Comparison of ENCODE assay signal across 18 cellular contexts in the genomic region with DNA sequence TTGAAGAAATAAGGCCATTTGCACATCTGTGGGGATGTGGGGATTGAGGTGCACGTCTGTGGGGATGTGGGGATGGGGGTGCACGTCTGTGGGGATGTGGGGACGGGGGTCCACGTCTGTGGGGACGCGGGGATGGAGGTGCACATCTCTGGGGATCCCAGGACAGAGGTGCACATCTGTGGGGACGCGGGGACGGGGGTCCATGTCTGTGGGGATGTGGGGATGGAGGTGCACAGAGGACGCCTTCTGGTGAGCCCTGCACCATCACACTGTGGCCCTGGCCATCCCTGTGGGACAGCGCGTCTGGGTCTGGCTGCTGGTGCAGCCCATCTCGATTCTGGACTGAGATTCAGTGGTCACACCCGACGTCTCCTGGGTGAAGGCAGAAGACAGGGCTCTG.
DNase-seq lines count a peak whose midpoint lies in the region; ATAC-seq, FAIRE-seq and TF ChIP-seq lines count a peak whose summit lies in the region.
"Had no signal": no experiment of that assay in that cellular context is flagged by ENCODE, and none has a peak within 500 bp of the region (broad histone marks: within the 10 kb centered on the region; RNA-seq: fewer than 3 reads in every experiment).

No MANE protein-coding gene starts in this region.

- no peaks in the 10 kb centered on the region for H3K27me3 ChIP-seq in liver (ENCODE audit: control insufficient read depth in 4 of 4, insufficient read depth in 4 of 4, low read length in 3 of 4)
- peaks cover 3 to 4% of the 10 kb centered on the region in 2 experiments; a peak in 4 of 5 replicates for H3K27me3 ChIP-seq in HepG2 (ENCODE audit: control insufficient read depth in 1 of 2, insufficient read depth in 2 of 2, low read length in 2 of 2)

- H3K36me3 Mint-ChIP-seq in chondrocyte (ENCODE audit: low read depth) = no peaks in the 10 kb centered on the region

- no TSS peak for BruUV-seq in HepG2 (replicated peaks; lab: Mats Ljungman, UMichigan)

- H3K27ac Mint-ChIP-seq in chondrocyte (ENCODE audit: unreplicated experiment) = no peak overlapping the region

- no peaks in the 10 kb centered on the region for H3K9me3 Mint-ChIP-seq in chondrocyte (ENCODE audit: low read depth)
- H3K9me3 Mint-ChIP-seq: H9 had no signal

- TF ChIP-seq RAD21 in liver (IDR thresholded peaks at IDR 0.05) (no peak), HepG2 (CRISPR knock-in tag; IDR thresholded peaks at IDR 0.05) (no peak)

- no peak overlapping the region for H3K4me3 ChIP-seq in liver (ENCODE audit: low read depth in 1 of 3, low read length in 3 of 3)
- no peak overlapping the region for H3K4me3 ChIP-seq in HepG2 (replicated peaks in 1 of 3; ENCODE audit: insufficient read depth in 1 of 3, low read depth in 2 of 3, low read length in 3 of 3)

- H3K36me3 ChIP-seq in liver (ENCODE audit: control insufficient read depth in 4 of 4, insufficient read depth in 3 of 4, low read depth in 1 of 4, low read length in 3 of 4) = no peaks in the 10 kb centered on the region
- no peaks in the 10 kb centered on the region for H3K36me3 ChIP-seq in HepG2 (replicated peaks in 1 of 2; ENCODE audit: control insufficient read depth in 1 of 2, insufficient read depth in 2 of 2, low read length in 2 of 2)

- H2AFZ ChIP-seq in HepG2 (ENCODE audit: low read length) = no peak overlapping the region

- DNase-seq in HepG2 (ENCODE audit: low spot score) (no peak), chondrocyte (ENCODE audit: low spot score) (peak; percentile 60), omental fat pad (ENCODE audit: low spot score) (peak; percentile 3), NCI-H526 (lab: John Stamatoyannopoulos, UW) (no peak), MV-4-11 (lab: John Stamatoyannopoulos, UW) (no peak)
- DNase-seq: ACHN, DMS153, EL, H9, Karpas-422, MM.1S, NCI-H1105 treated with DMSO at 0.1 percent for 48 hours, NCI-H2029, NCI-H2171 treated with DMSO at 0.1 percent for 48 hours, SHP77 treated with DMSO at 0.1 percent for 48 hours had no signal

- no peaks in the 10 kb centered on the region for H3K79me2 ChIP-seq in HepG2 (ENCODE audit: insufficient read depth, low read length)

- H3K27ac ChIP-seq in liver (ENCODE audit: low read depth in 1 of 2, low read length in 2 of 2) = peak overlapping the region; percentile 97
- no peak overlapping the region for H3K27ac ChIP-seq in HepG2 (ENCODE audit: extremely low read length, insufficient read depth, low read length)

- H3K9ac ChIP-seq in liver (ENCODE audit: low read depth in 1 of 2, low read length in 2 of 2) (no peak overlapping the region), HepG2 (ENCODE audit: insufficient read depth, low read depth, low read length) (no peak overlapping the region)

- H3K4me1 Mint-ChIP-seq in chondrocyte (ENCODE audit: low read depth) = no peaks in the 10 kb centered on the region

- POLR2A ChIA-PET in HepG2 (lab: Yijun Ruan, JAX) = no interaction called here

- CTCF ChIA-PET in HepG2 (lab: Yijun Ruan, JAX; ENCODE audit: low intra/inter-chr PET ratio, low total read pairs) = no interaction called here

- no peak for TF ChIP-seq EP300 in HepG2 (IDR thresholded peaks at IDR 0.05; ENCODE audit: low read depth in 2 of 2, low read length in 2 of 2)
- no peak for TF ChIP-seq EP300 in HepG2 (CRISPR knock-in tag; IDR thresholded peaks at IDR 0.05; ENCODE audit: borderline replicate concordance)

- FAIRE-seq in HepG2 (lab: Jason Lieb, UNC) = no peak

- TF ChIP-seq POLR2A in HepG2 (IDR thresholded peaks at IDR 0.05; ENCODE audit: insufficient read depth in 1 of 2, low read depth in 2 of 2, low read length in 2 of 2) = no peak

- 95% methylated on average over 15 of the region's 15 CpGs for WGBS in liver
- WGBS in HepG2 (ENCODE audit: low lambda C conversion rate) = 41% methylated on average over 11 of the region's 15 CpGs

- peaks cover 4% of the 10 kb centered on the region for H3K27me3 Mint-ChIP-seq in chondrocyte (ENCODE audit: low read depth)

- H3K9me3 ChIP-seq in liver (ENCODE audit: control insufficient read depth in 4 of 4, low read length in 3 of 4) (no peaks in the 10 kb centered on the region), HepG2 (ENCODE audit: low read length) (no peaks in the 10 kb centered on the region)

- H4K20me1 ChIP-seq in HepG2 (ENCODE audit: insufficient read depth, low read length) = no peaks in the 10 kb centered on the region

- H3K4me3 Mint-ChIP-seq in chondrocyte (ENCODE audit: unreplicated experiment) = no peak overlapping the region
- H3K4me3 Mint-ChIP-seq: H9 had no signal

- peaks cover 2 to 22% (median 13%) of the 10 kb centered on the region in 4 donors for H3K4me1 ChIP-seq in liver (ENCODE audit: control insufficient read depth in 4 of 4, insufficient read depth in 4 of 4, low read length in 3 of 4)
- peaks cover 38% of the 10 kb centered on the region for H3K4me1 ChIP-seq in HepG2 (ENCODE audit: insufficient read depth, low read length)

- intact Hi-C loops in HepG2 (cut with micrococcal nuclease; ENCODE audit: unreplicated experiment) = no loop called here

- TF ChIP-seq CTCF in liver (IDR thresholded peaks at IDR 0.05; ENCODE audit: low read depth, low read length, missing input control) (no peak), HepG2 (CRISPR knock-in tag; IDR thresholded peaks at IDR 0.05) (no peak), chondrocyte (IDR thresholded peaks at IDR 0.05) (no peak), omental fat pad (IDR thresholded peaks at IDR 0.05) (no peak)

- no peak overlapping the region for H3K4me2 ChIP-seq in HepG2 (ENCODE audit: low read depth, low read length)

- ATAC-seq in HepG2 (no peak), omental fat pad (ENCODE audit: low FRiP score) (no peak), HG03432 (IDR thresholded peaks at IDR 0.05; ENCODE audit: unreplicated experiment) (no peak)
- ATAC-seq: Panc1 had no signal

- in situ Hi-C loops in HepG2 (cut with HindIII; ENCODE audit: extremely low pct_ligation_motif_present, low pct_unique_long_range_greater_than_20kb) = no loop called here

TF ChIP-seq in liver, 16 proteins besides CTCF, POLR2A, EP300 and RAD21:
- TF ChIP-seq, protein P1, sequence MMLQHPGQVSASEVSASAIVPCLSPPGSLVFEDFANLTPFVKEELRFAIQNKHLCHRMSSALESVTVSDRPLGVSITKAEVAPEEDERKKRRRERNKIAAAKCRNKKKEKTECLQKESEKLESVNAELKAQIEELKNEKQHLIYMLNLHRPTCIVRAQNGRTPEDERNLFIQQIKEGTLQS (IDR thresholded peaks at IDR 0.05) = no peak
- TF ChIP-seq JUND (IDR thresholded peaks at IDR 0.05) (no peak), TAF1 (conservative IDR thresholded peaks at IDR 0.05) (no peak), SP1 (IDR thresholded peaks at IDR 0.05) (no peak), HNF4A (conservative IDR thresholded peaks at IDR 0.05) (no peak), YY1 (IDR thresholded peaks at IDR 0.05) (no peak), EGR1 (IDR thresholded peaks at IDR 0.05; ENCODE audit: low read depth in 2 of 2) (no peak)
- TF ChIP-seq, protein P2, sequence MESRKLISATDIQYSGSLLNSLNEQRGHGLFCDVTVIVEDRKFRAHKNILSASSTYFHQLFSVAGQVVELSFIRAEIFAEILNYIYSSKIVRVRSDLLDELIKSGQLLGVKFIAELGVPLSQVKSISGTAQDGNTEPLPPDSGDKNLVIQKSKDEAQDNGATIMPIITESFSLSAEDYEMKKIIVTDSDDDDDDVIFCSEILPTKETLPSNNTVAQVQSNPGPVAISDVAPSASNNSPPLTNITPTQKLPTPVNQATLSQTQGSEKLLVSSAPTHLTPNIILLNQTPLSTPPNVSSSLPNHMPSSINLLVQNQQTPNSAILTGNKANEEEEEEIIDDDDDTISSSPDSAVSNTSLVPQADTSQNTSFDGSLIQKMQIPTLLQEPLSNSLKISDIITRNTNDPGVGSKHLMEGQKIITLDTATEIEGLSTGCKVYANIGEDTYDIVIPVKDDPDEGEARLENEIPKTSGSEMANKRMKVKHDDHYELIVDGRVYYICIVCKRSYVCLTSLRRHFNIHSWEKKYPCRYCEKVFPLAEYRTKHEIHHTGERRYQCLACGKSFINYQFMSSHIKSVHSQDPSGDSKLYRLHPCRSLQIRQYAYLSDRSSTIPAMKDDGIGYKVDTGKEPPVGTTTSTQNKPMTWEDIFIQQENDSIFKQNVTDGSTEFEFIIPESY (IDR thresholded peaks at IDR 0.05) = no peak
- TF ChIP-seq, protein P3, sequence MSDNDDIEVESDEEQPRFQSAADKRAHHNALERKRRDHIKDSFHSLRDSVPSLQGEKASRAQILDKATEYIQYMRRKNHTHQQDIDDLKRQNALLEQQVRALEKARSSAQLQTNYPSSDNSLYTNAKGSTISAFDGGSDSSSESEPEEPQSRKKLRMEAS (IDR thresholded peaks at IDR 0.05) = no peak
TF ChIP-seq in liver: peak in this region for 0.

TF ChIP-seq in HepG2, 621 proteins besides CTCF, POLR2A, EP300 and RAD21:
- TF ChIP-seq RFX5 (IDR thresholded peaks at IDR 0.05; ENCODE audit: low read depth, low read length) (no peak), NFE2L2 (IDR thresholded peaks at IDR 0.05; ENCODE audit: low read length) (no peak), SMAD1 (CRISPR knock-in tag; IDR thresholded peaks at IDR 0.05; ENCODE audit: borderline replicate concordance, low read depth) (no peak), ZNF777 (CRISPR knock-in tag; IDR thresholded peaks at IDR 0.05) (no peak)

Comparison
In these comparisons a context has a peak if more than half of its experiments do, and no peak if none do; other contexts are left out.
1. DNase-seq: peak in chondrocyte (single experiment) and omental fat pad (single experiment); none in HepG2 (single experiment), NCI-H526 (0 of 2) and MV-4-11 (single experiment).